Comparison of ENCODE assay signal across 9 cellular contexts in genomic region chr12:13103391-13104033, GRCh38. TPM values are rescaled to one million over a fixed set of nuclear protein-coding genes. Genes with fewer than 3 reads are reported as not detected.
DNase-seq lines count a peak whose midpoint lies in the region; ATAC-seq and TF ChIP-seq lines count a peak whose summit lies in the region.
"Had no signal": no experiment of that assay in that cellular context is flagged by ENCODE, and none has a peak within 500 bp of the region (broad histone marks: within the 10 kb centered on the region; RNA-seq: fewer than 3 reads in every experiment).

GSG1 (minus strand) TSS chr12:13103667; CDS start chr12:13103512, 155 bp downstream.

- CTCF ChIA-PET in HCT116 (lab: Charles Lee) = interaction anchor here (1.1 to 1.2 kb wide), 2 partner anchors 102 to 108 kb away, joined by 3 to 4 read pairs; no protein-coding TSS in a partner anchor

- H3K9ac ChIP-seq in HCT116 (ENCODE audit: low read length) (peak within 1 kb of the TSS; percentile 83), neural progenitor cell (no peak within 1 kb of the TSS)

- RAD21 ChIA-PET in HCT116 (lab: Charles Lee; ENCODE audit: low non-redundant PET in 1 of 2, low total read pairs in 2 of 2, uncharacterized antibody in 2 of 2, unreplicated experiment in 2 of 2) = interaction anchor here in 1 of 2 experiments (1.1 kb wide), 1 partner anchor 108 kb away, joined by 3 read pairs; no protein-coding TSS in a partner anchor

- no peaks in the 10 kb centered on the region for H3K27me3 ChIP-seq in ACC112 (ENCODE audit: insufficient read depth, low read length)
- no peaks in the 10 kb centered on the region for H3K27me3 ChIP-seq in HCT116 (ENCODE audit: insufficient read depth, low read length)
- H3K27me3 ChIP-seq in neural progenitor cell = no peaks in the 10 kb centered on the region

- H4K20me1 ChIP-seq in HCT116 (ENCODE audit: insufficient read depth) (no peaks in the 10 kb centered on the region), neural progenitor cell (ENCODE audit: low read depth) (no peaks in the 10 kb centered on the region)

- H3K9me2 ChIP-seq in HCT116 (ENCODE audit: insufficient read depth) = no peaks in the 10 kb centered on the region

- no peak within 1 kb of the TSS for H3K4me3 Mint-ChIP-seq in neural progenitor cell

- 0 out of 4 replicates have a peak, but pooled peaks cover 0 to 9% of the 10 kb centered on the region in 2 experiments for H3K9me3 ChIP-seq in HCT116 (ENCODE audit: control insufficient read depth in 1 of 2, insufficient read depth in 1 of 2, low read depth in 1 of 2, low read length in 2 of 2)
- peaks cover 3% of the 10 kb centered on the region for H3K9me3 ChIP-seq in neural progenitor cell (ENCODE audit: low read depth)

- no peak for TF ChIP-seq CTCF in HCT116 (IDR thresholded peaks at IDR 0.05 in 2 of 3, conservative IDR thresholded peaks at IDR 0.05 in 1 of 3; ENCODE audit: borderline replicate concordance in 1 of 3, insufficient read depth in 1 of 3, low read depth in 2 of 3, low read length in 2 of 3)
- TF ChIP-seq CTCF in neural progenitor cell (IDR thresholded peaks at IDR 0.05) = no peak

- no peaks in the 10 kb centered on the region for H3K79me2 ChIP-seq in ACC112 (ENCODE audit: control insufficient read depth, insufficient read depth, low read length, unreplicated experiment)
- H3K79me2 ChIP-seq in HCT116 (ENCODE audit: insufficient read depth, low read length) = no peaks in the 10 kb centered on the region
- no peaks in the 10 kb centered on the region for H3K79me2 ChIP-seq in neural progenitor cell (ENCODE audit: low read depth)

- H3K4me1 Mint-ChIP-seq in neural progenitor cell = peaks cover 41% of the 10 kb centered on the region

- peak within 1 kb of the TSS; percentile 88 for H3K4me2 ChIP-seq in HCT116 (ENCODE audit: low read length)
- H3K4me2 ChIP-seq in neural progenitor cell = no peak within 1 kb of the TSS

- TF ChIP-seq POLR2A in HCT116 (IDR thresholded peaks at IDR 0.05; ENCODE audit: borderline replicate concordance, extremely low read depth, insufficient read depth, insufficient read length) = no peak

- POLR2A ChIA-PET in HCT116 (lab: Charles Lee) = no interaction called here

- H3K27ac Mint-ChIP-seq in neural progenitor cell = peak within 1 kb of the TSS; percentile 64

- no TSS peak for BruUV-seq in HCT116 (replicated peaks; lab: Mats Ljungman, UMichigan)

- H3K27ac ChIP-seq in ACC112 (ENCODE audit: low read depth, low read length) (peak within 1 kb of the TSS; percentile 97), HCT116 (ENCODE audit: low read depth, low read length) (peak within 1 kb of the TSS; percentile 83; the same call in 1 of the 2 replicates), caudate nucleus (ENCODE audit: low read depth, low read length) (peak within 1 kb of the TSS; percentile 91), neural progenitor cell (no peak within 1 kb of the TSS)

- H3K4me3 ChIP-seq in ACC112 (ENCODE audit: low read depth, low read length) (no peak within 1 kb of the TSS), HCT116 (replicated peaks in 1 of 2; ENCODE audit: low read depth in 1 of 2, low read length in 2 of 2) (no peak within 1 kb of the TSS), neural progenitor cell (no peak within 1 kb of the TSS)

- peaks cover 47% of the 10 kb centered on the region for H3K4me1 ChIP-seq in ACC112 (ENCODE audit: control insufficient read depth, insufficient read depth, low read length, unreplicated experiment)
- H3K4me1 ChIP-seq in HCT116 (ENCODE audit: control insufficient read depth in 1 of 2, insufficient read depth in 2 of 2, low read length in 2 of 2) = peaks cover 34 to 51% of the 10 kb centered on the region in 2 experiments
- peaks cover 17% of the 10 kb centered on the region for H3K4me1 ChIP-seq in neural progenitor cell

- TF ChIP-seq RAD21 in HCT116 (IDR thresholded peaks at IDR 0.05; ENCODE audit: low read depth) = no peak

- H2AFZ ChIP-seq in ACC112 (ENCODE audit: low read length, unreplicated experiment) (peak within 1 kb of the TSS; percentile 34), HCT116 (ENCODE audit: low read depth, low read length, poor library complexity, severe bottlenecking) (no peak within 1 kb of the TSS), neural progenitor cell (replicated peaks) (peak within 1 kb of the TSS; percentile 67)

- no peaks in the 10 kb centered on the region for H3K36me3 Mint-ChIP-seq in neural progenitor cell

- peaks cover 19% of the 10 kb centered on the region for H3F3A ChIP-seq in neural progenitor cell (ENCODE audit: low read depth)

- H3K27me3 Mint-ChIP-seq in neural progenitor cell (ENCODE audit: insufficient read depth, low read depth) = peaks cover 6% of the 10 kb centered on the region

- H3K9me3 Mint-ChIP-seq in neural progenitor cell = peaks cover 18% of the 10 kb centered on the region

- DNase-seq in HCT116 (ENCODE audit: low read depth, low spot score) = no peak
- no peak for DNase-seq in caudate nucleus (lab: John Stamatoyannopoulos, UW)
- no peak for DNase-seq in neural progenitor cell (ENCODE audit: low spot score)
- DNase-seq in NCI-H1694 treated with DMSO at 0.1 percent for 48 hours (lab: John Stamatoyannopoulos, UW) = no peak
- no peak for DNase-seq in GOT3 (lab: John Stamatoyannopoulos, UW)
- DNase-seq: NCI-H1930 had no signal

- intact Hi-C loops in HCT116 (cut with micrococcal nuclease) = no loop called here

- ATAC-seq in HCT116 (no peak), HG02884 (IDR thresholded peaks at IDR 0.05; ENCODE audit: unreplicated experiment) (no peak), HG02623 (IDR thresholded peaks at IDR 0.05; ENCODE audit: unreplicated experiment) (no peak)

- no peaks in the 10 kb centered on the region for H3K36me3 ChIP-seq in ACC112 (ENCODE audit: insufficient read depth, low read length)
- H3K36me3 ChIP-seq in HCT116 (ENCODE audit: control insufficient read depth in 1 of 2, insufficient read depth in 2 of 2, low read length in 2 of 2) = no peaks in the 10 kb centered on the region
- H3K36me3 ChIP-seq in neural progenitor cell = no peaks in the 10 kb centered on the region

TF ChIP-seq in HCT116, 20 proteins besides CTCF, POLR2A, EP300 and RAD21 (continues in another document):
- TF ChIP-seq SRF (IDR thresholded peaks at IDR 0.05; ENCODE audit: low read depth) (no peak), JUND (IDR thresholded peaks at IDR 0.05) (no peak), YY1 (IDR thresholded peaks at IDR 0.05; ENCODE audit: extremely low read depth, insufficient replicate concordance, low read depth, low read length) (no peak), SP1 (IDR thresholded peaks at IDR 0.05; ENCODE audit: low read depth) (no peak), FOSL1 (IDR thresholded peaks at IDR 0.05; ENCODE audit: low read depth) (no peak), CEBPB (IDR thresholded peaks at IDR 0.05; ENCODE audit: low read depth) (no peak), REST (IDR thresholded peaks at IDR 0.05; ENCODE audit: low read depth) (no peak), ZNF274 (IDR thresholded peaks at IDR 0.05; ENCODE audit: low read depth, low read length) (no peak), TCF7L2 (IDR thresholded peaks at IDR 0.05; ENCODE audit: borderline replicate concordance, extremely low read depth, insufficient read depth, insufficient read length) (no peak), SIN3A (IDR thresholded peaks at IDR 0.05; ENCODE audit: low read depth) (no peak), ZFX (IDR thresholded peaks at IDR 0.05) (no peak)
- TF ChIP-seq, protein P1, sequence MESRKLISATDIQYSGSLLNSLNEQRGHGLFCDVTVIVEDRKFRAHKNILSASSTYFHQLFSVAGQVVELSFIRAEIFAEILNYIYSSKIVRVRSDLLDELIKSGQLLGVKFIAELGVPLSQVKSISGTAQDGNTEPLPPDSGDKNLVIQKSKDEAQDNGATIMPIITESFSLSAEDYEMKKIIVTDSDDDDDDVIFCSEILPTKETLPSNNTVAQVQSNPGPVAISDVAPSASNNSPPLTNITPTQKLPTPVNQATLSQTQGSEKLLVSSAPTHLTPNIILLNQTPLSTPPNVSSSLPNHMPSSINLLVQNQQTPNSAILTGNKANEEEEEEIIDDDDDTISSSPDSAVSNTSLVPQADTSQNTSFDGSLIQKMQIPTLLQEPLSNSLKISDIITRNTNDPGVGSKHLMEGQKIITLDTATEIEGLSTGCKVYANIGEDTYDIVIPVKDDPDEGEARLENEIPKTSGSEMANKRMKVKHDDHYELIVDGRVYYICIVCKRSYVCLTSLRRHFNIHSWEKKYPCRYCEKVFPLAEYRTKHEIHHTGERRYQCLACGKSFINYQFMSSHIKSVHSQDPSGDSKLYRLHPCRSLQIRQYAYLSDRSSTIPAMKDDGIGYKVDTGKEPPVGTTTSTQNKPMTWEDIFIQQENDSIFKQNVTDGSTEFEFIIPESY (IDR thresholded peaks at IDR 0.05; ENCODE audit: extremely low read depth, insufficient replicate concordance, low read length) = no peak
- TF ChIP-seq, protein P2, sequence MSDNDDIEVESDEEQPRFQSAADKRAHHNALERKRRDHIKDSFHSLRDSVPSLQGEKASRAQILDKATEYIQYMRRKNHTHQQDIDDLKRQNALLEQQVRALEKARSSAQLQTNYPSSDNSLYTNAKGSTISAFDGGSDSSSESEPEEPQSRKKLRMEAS (IDR thresholded peaks at IDR 0.05) = no peak

RNA-seq across cellular contexts. Expression of gene GSG1, which starts in this region (rescaled TPM):
- total RNA-seq in HCT116 (2021; ENCODE audit: unreplicated experiment) (not detected), neural progenitor cell (ENCODE audit: low replicate concordance) (not detected in 2 replicates)
- 0.13 and 0.24 TPM in 2 replicates for polyA plus RNA-seq in HCT116 (2012)
